ENCODE assay signal across 27 cellular contexts in genomic region chr13:105961438-105961837, GRCh38.
"Had no signal": no experiment of that assay in that cellular context is flagged by ENCODE, and none has a peak within 500 bp of the region (broad histone marks: within the 10 kb centered on the region; RNA-seq: fewer than 3 reads in every experiment).

No MANE protein-coding gene starts in this region.

- H3K4me3 ChIP-seq: left lung, lower lobe of right lung, mucosa of descending colon, pancreas, prostate gland, right lobe of liver, skin epidermis, stomach, testis, thyroid gland, transverse colon, upper lobe of left lung, vagina had no signal

- H3K27ac ChIP-seq: left lung, lower lobe of right lung, pancreas, prostate gland, right lobe of liver, skin epidermis, stomach, testis, thyroid gland, transverse colon, upper lobe of left lung, vagina had no signal

- H3K27me3 ChIP-seq: left lung, pancreas, right lobe of liver, stomach, testis, thyroid gland, transverse colon, upper lobe of left lung, vagina had no signal

- H3K9me3 ChIP-seq: lower lobe of right lung, mucosa of descending colon, pancreas, prostate gland, right lobe of liver, stomach, testis, thyroid gland, transverse colon, upper lobe of left lung, vagina had no signal

- FAIRE-seq: kidney, pancreas had no signal

- H3K4me1 ChIP-seq: left lung, lower lobe of right lung, prostate gland, right lobe of liver, stomach, testis, thyroid gland, transverse colon, upper lobe of left lung, vagina had no signal

- H3K36me3 ChIP-seq: left lung, lower lobe of right lung, pancreas, prostate gland, right lobe of liver, stomach, thyroid gland, transverse colon, upper lobe of left lung, vagina had no signal

- ATAC-seq: left lung; lower lobe of right lung; naive thymus-derived CD4-positive, alpha-beta T cell; natural killer cell treated with Interleukin-12 subunit alpha and Interleukin-12 subunit beta and Interleukin-15 and Interleukin-18, amount 100 ng/mL, for 72 hours; pancreas; right lobe of liver; stimulated activated naive B cell treated with anti-CD40 and anti-IgM and Interleukin-4, amounts not matched to agents 10 μg/mL and 1 μg/mL and 100 μg/mL, for 72 hours; stimulated activated naive CD8-positive, alpha-beta T cell treated with anti-CD3 and anti-CD28 coated beads, Interleukin-15, Interleukin-2, amounts not matched to agents 100 U/mL and 50 U/mL, for 24 hours had no signal

- DNase-seq: hippocampal formation; kidney; left colon; lower lobe of right lung; midbrain; naive thymus-derived CD4-positive, alpha-beta T cell; nucleus accumbens; pancreas; posterior cingulate gyrus; right lobe of liver; stimulated activated CD4-positive, alpha-beta T cell treated with anti-CD3 and anti-CD28 coated beads, Interleukin-12 subunit alpha, Interleukin-12 subunit beta, amount 100 ng/mL, for 4 hours; stimulated activated CD4-positive, alpha-beta T cell treated with anti-CD3 and anti-CD28 coated beads, Interleukin-15, amount 100 ng/mL, for 24 hours; stimulated activated CD4-positive, alpha-beta T cell treated with anti-CD3 and anti-CD28 coated beads, Interleukin-2, amount 100 ng/mL, for 24 hours; stimulated activated CD4-positive, alpha-beta T cell treated with anti-CD3 and anti-CD28 coated beads, Interleukin-4, amount 100 ng/mL, for 1 hour; stimulated activated naive B cell treated with anti-CD40 and anti-IgM and Interleukin-4, amounts not matched to agents 10 μg/mL and 1 μg/mL and 100 μg/mL, for 72 hours; stimulated activated naive CD8-positive, alpha-beta T cell treated with anti-CD3 and anti-CD28 coated beads, Interleukin-15, Interleukin-2, amounts not matched to agents 100 U/mL and 50 U/mL, for 24 hours; stomach; testis; thyroid gland; transverse colon; upper lobe of left lung had no signal
